1 cellular context compared by ENCODE assay signal in genomic region chr5:154940375-154940771, GRCh38.
TF ChIP-seq lines count a peak whose summit lies in the region.

No MANE protein-coding gene starts in this region.

TF ChIP-seq in SK-N-SH, 30 proteins besides CTCF, POLR2A, EP300 and RAD21 (continued from another document):
- TF ChIP-seq, protein P1, sequence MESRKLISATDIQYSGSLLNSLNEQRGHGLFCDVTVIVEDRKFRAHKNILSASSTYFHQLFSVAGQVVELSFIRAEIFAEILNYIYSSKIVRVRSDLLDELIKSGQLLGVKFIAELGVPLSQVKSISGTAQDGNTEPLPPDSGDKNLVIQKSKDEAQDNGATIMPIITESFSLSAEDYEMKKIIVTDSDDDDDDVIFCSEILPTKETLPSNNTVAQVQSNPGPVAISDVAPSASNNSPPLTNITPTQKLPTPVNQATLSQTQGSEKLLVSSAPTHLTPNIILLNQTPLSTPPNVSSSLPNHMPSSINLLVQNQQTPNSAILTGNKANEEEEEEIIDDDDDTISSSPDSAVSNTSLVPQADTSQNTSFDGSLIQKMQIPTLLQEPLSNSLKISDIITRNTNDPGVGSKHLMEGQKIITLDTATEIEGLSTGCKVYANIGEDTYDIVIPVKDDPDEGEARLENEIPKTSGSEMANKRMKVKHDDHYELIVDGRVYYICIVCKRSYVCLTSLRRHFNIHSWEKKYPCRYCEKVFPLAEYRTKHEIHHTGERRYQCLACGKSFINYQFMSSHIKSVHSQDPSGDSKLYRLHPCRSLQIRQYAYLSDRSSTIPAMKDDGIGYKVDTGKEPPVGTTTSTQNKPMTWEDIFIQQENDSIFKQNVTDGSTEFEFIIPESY (IDR thresholded peaks at IDR 0.05; ENCODE audit: borderline replicate concordance, low read depth), result no peak
- TF ChIP-seq POLR2AphosphoS5 (IDR thresholded peaks at IDR 0.05; ENCODE audit: low read depth, low read length) (no peak), TCF12 (IDR thresholded peaks at IDR 0.05) (no peak), JUND (IDR thresholded peaks at IDR 0.05) (no peak), CHD2 (IDR thresholded peaks at IDR 0.05; ENCODE audit: low read length, partially characterized antibody) (no peak)
